ENCODE assay signal across 9 cellular contexts in the genomic region with DNA sequence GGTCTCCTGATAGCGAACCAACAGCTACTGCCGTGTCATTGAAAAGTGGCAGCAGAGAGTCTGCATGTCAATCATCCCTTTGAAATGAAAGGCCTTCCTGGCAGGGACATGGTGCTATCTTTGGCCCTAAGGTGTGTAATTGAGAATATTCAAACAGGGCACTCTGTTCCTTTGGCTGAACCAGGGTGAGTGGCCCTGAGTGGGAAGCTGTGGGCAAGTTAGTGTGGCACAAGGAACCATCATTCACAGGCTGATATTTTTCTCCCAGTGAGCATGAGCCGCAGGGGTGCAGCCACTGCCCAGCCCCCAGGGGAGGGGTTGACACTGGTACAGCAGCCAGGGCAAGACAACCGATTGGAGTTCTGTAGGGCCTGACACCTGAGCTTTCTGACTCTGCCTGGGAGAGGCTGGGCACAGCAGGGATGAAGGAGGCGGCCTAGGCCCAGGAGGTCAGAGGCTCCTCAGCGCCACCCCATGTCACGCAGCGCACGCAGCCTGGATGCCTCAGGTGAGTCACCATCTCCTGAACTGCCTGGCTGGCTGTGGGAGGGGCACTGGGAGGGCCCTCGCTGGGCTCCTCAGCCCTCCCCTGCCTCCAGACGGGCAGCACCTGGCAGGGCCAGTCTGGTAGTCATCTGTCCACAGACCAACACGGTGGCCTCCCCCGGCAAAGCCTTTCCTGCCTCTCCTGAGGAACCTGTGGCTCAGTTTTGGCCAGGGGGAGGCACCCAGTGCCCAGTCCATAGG. TPM values are rescaled to one million over a fixed set of nuclear protein-coding genes. Genes with fewer than 3 reads are reported as not detected.
DNase-seq lines count a peak whose midpoint lies in the region; ATAC-seq and TF ChIP-seq lines count a peak whose summit lies in the region.
"Had no signal": no experiment of that assay in that cellular context is flagged by ENCODE, and none has a peak within 500 bp of the region (broad histone marks: within the 10 kb centered on the region; RNA-seq: fewer than 3 reads in every experiment).

No MANE protein-coding gene starts in this region.

- H3K27me3 ChIP-seq in gastroesophageal sphincter: no peaks in the 10 kb centered on the region
- H3K27me3 ChIP-seq in trophoblast cell (ENCODE audit: insufficient read depth, low read length): no peaks in the 10 kb centered on the region
- no peaks in the 10 kb centered on the region for H3K27me3 ChIP-seq in thyroid gland

- H3K18ac ChIP-seq in trophoblast cell (ENCODE audit: low read length): no peak overlapping the region

- H3K4me1 ChIP-seq in gastroesophageal sphincter (peaks cover 0 to 34% (median 16%) of the 10 kb centered on the region in 3 donors), trophoblast cell (ENCODE audit: control insufficient read depth in 1 of 2, insufficient read depth in 2 of 2, low read length in 2 of 2) (peaks cover 5 to 18% of the 10 kb centered on the region in 2 experiments), thyroid gland (peaks cover 0 to 3% of the 10 kb centered on the region in 2 donors)

- H4K8ac ChIP-seq in trophoblast cell (ENCODE audit: low read depth, low read length): peak overlapping the region; percentile 52

- H3K9ac ChIP-seq in trophoblast cell (ENCODE audit: low read length): no peak overlapping the region

- no peak overlapping the region for H4K91ac ChIP-seq in trophoblast cell (ENCODE audit: low read depth, low read length)

- no peak overlapping the region for H3K23ac ChIP-seq in trophoblast cell (ENCODE audit: low read length)

- no peaks in the 10 kb centered on the region for H3K9me3 Mint-ChIP-seq in progenitor cell of endocrine pancreas (ENCODE audit: low read depth)

- 50% methylated on average over 2 of the region's 13 CpGs; no CpG with 5 or more reads in 1 of the 2 donors for WGBS in gastroesophageal sphincter (ENCODE audit: low coverage in 1 of 2), 2 donors
- no CpG with 5 or more reads among the region's 13 CpGs for WGBS in trophoblast cell (ENCODE audit: extremely low coverage, insufficient coverage, insufficient read length)
- WGBS in thyroid gland, 2 donors: 80 to 82% methylated on average over 5 to 10 of the region's 13 CpGs

- no peak overlapping the region for H4K12ac ChIP-seq in trophoblast cell (ENCODE audit: low read depth, low read length)

- H3K14ac ChIP-seq in trophoblast cell (ENCODE audit: low read length): no peak overlapping the region

- H2AK5ac ChIP-seq in trophoblast cell (ENCODE audit: low read length): no peak overlapping the region

- TF ChIP-seq POLR2A in gastroesophageal sphincter (IDR thresholded peaks at IDR 0.05): no peak
- no peak for TF ChIP-seq POLR2A in thyroid gland (IDR thresholded peaks at IDR 0.05)
- TF ChIP-seq POLR2A in erythroblast (IDR thresholded peaks at IDR 0.05; ENCODE audit: low read length): no peak

- no peak for ATAC-seq in gastroesophageal sphincter

- TF ChIP-seq CTCF in gastroesophageal sphincter (IDR thresholded peaks at IDR 0.05): no peak
- TF ChIP-seq CTCF in thyroid gland (IDR thresholded peaks at IDR 0.05): no peak
- TF ChIP-seq CTCF in progenitor cell of endocrine pancreas (IDR thresholded peaks at IDR 0.05; ENCODE audit: unreplicated experiment): no peak

- H2BK120ac ChIP-seq in trophoblast cell (ENCODE audit: insufficient read depth, low read length, poor library complexity): no peak overlapping the region

- H3K79me1 ChIP-seq in trophoblast cell (ENCODE audit: low read length): no peaks in the 10 kb centered on the region

- H3K36me3 Mint-ChIP-seq in progenitor cell of endocrine pancreas (ENCODE audit: insufficient read depth): peaks cover 27% of the 10 kb centered on the region

- H3K36me3 ChIP-seq in gastroesophageal sphincter (peaks cover 0 to 15% of the 10 kb centered on the region in 2 donors), trophoblast cell (ENCODE audit: control insufficient read depth in 1 of 2, insufficient read depth in 2 of 2, low read length in 2 of 2) (peaks cover 3 to 6% of the 10 kb centered on the region in 2 experiments), thyroid gland (no peaks in the 10 kb centered on the region)

- H3K4me3 ChIP-seq in gastroesophageal sphincter (no peak overlapping the region), trophoblast cell (ENCODE audit: low read depth, low read length) (no peak overlapping the region), thyroid gland (replicated peaks in 1 of 3) (no peak overlapping the region)

- no peaks in the 10 kb centered on the region for H3K79me2 ChIP-seq in trophoblast cell (ENCODE audit: control insufficient read depth, insufficient read depth, low read length, poor library complexity)

- H2AFZ ChIP-seq in trophoblast cell (ENCODE audit: insufficient read depth, low read length, poor library complexity): no peak overlapping the region

- no peak overlapping the region for H2BK12ac ChIP-seq in trophoblast cell (ENCODE audit: low read length)

- H2BK5ac ChIP-seq in trophoblast cell (ENCODE audit: low read depth, low read length, poor library complexity): no peak overlapping the region

- no peak overlapping the region for H3K27ac Mint-ChIP-seq in progenitor cell of endocrine pancreas
- H3K27ac Mint-ChIP-seq: IgD-negative memory B cell had no signal

- no peak overlapping the region for H3K4me3 Mint-ChIP-seq in progenitor cell of endocrine pancreas (ENCODE audit: low read depth)
- H3K4me3 Mint-ChIP-seq: IgD-negative memory B cell had no signal

- no peak overlapping the region for H3K4ac ChIP-seq in trophoblast cell (ENCODE audit: low read depth, low read length)

- no peak overlapping the region for H3K4me2 ChIP-seq in trophoblast cell (ENCODE audit: low read length)

- H3K27ac ChIP-seq in gastroesophageal sphincter (peak overlapping the region in 3 of 4 donors; percentile 60 to 75 (median 65)), trophoblast cell (ENCODE audit: low read depth, low read length) (no peak overlapping the region), thyroid gland (no peak overlapping the region)

- peaks cover 45% of the 10 kb centered on the region for H3K4me1 Mint-ChIP-seq in progenitor cell of endocrine pancreas (ENCODE audit: low read depth)
- H3K4me1 Mint-ChIP-seq: IgD-negative memory B cell had no signal

- no peaks in the 10 kb centered on the region for H3K9me3 ChIP-seq in gastroesophageal sphincter
- H3K9me3 ChIP-seq in trophoblast cell (ENCODE audit: insufficient read depth, low read depth, low read length): peaks cover 2% of the 10 kb centered on the region
- H3K9me3 ChIP-seq in thyroid gland: no peaks in the 10 kb centered on the region

- peak; percentile 51 for DNase-seq in H4 (ENCODE audit: low spot score)
- peak; percentile 93 for DNase-seq in NCI-H2196 treated with DMSO at 0.1 percent for 48 hours (lab: John Stamatoyannopoulos, UW; ENCODE audit: unreplicated experiment)
- peak; percentile 95 for DNase-seq in trophoblast cell
- no peak for DNase-seq in thyroid gland
- DNase-seq in progenitor cell of endocrine pancreas (ENCODE audit: low spot score, unreplicated experiment): no peak
- no peak for DNase-seq in erythroblast (lab: John Stamatoyannopoulos, UW)
- DNase-seq in NCI-H1105 (lab: John Stamatoyannopoulos, UW): no peak

- no peak for TF ChIP-seq EP300 in gastroesophageal sphincter (IDR thresholded peaks at IDR 0.05)

- peaks cover 10% of the 10 kb centered on the region for H3K27me3 Mint-ChIP-seq in progenitor cell of endocrine pancreas
- H3K27me3 Mint-ChIP-seq: IgD-negative memory B cell had no signal

- intact Hi-C loops in thyroid gland (cut with DNase I): no loop called here

RNA-seq across cellular contexts. Expression of a gene that starts 13.2 kb away (rescaled TPM):
- total RNA-seq in H4 (2014; rRNA removed; shearing (Covaris generic)): 83.8 and 92.7 TPM in 2 replicates
- total RNA-seq in gastroesophageal sphincter (100 to 1,000 TPM in 2 of 4 donors, 10 to 100 TPM in 2; 71.5 to 132 (median 106) TPM), thyroid gland (10 to 100 TPM; 19.6 to 45.2 (median 28.4) TPM), progenitor cell of endocrine pancreas (215 and 221 TPM in 2 replicates)
- polyA plus RNA-seq in trophoblast cell (2013): 89.3 and 101 TPM in 2 replicates

Comparison
In these comparisons a context has a peak if more than half of its experiments do, and no peak if none do; other contexts are left out.
1. DNase-seq: peak in H4 (single experiment), NCI-H2196 treated with DMSO at 0.1 percent for 48 hours (single experiment) and trophoblast cell (2 of 2); none in thyroid gland (0 of 2), progenitor cell of endocrine pancreas (single experiment), erythroblast (0 of 2) and NCI-H1105 (single experiment).
2. H3K27ac ChIP-seq: peak in gastroesophageal sphincter (3 of 4); none in trophoblast cell (single experiment) and thyroid gland (0 of 3).